ENCODE assay signal across 14 cellular contexts in the genomic region with DNA sequence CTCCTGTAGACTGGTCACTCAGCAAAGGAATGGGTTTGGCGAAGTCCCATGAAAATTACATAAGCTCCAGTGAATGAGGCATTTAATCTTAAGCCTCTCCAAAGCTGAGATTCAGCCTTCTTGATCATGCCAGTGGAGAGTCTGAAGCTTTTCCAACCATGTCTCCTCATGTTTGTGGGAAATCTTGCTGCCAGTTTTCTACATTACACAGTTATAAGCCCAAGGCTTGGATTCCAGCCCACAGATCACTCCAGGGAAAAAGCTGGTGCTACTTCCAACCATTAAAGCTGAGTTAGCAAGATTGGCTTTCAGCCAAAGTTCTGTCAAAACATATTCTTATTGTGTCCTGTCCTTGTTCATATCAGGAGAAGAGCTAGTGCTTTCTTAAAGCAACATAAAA.
DNase-seq lines count a peak whose midpoint lies in the region; TF ChIP-seq lines count a peak whose summit lies in the region.
"Had no signal": no experiment of that assay in that cellular context is flagged by ENCODE, and none has a peak within 500 bp of the region (broad histone marks: within the 10 kb centered on the region; RNA-seq: fewer than 3 reads in every experiment).

No MANE protein-coding gene starts in this region.

- H3K36me3 ChIP-seq in Karpas-422 (ENCODE audit: insufficient read depth, low read length) (no peaks in the 10 kb centered on the region), sigmoid colon (no peaks in the 10 kb centered on the region)
- H3K36me3 ChIP-seq: brain microvascular endothelial cell had no signal

- H3K4me1 ChIP-seq in Karpas-422 (ENCODE audit: low read length) = no peaks in the 10 kb centered on the region
- H3K4me1 ChIP-seq in sigmoid colon = peaks cover 0 to 15% (median 7%) of the 10 kb centered on the region in 4 donors

- H3K79me2 ChIP-seq in Karpas-422 (ENCODE audit: low read length) = no peaks in the 10 kb centered on the region

- H3K4me2 ChIP-seq in Karpas-422 (ENCODE audit: low read depth, low read length, poor library complexity, severe bottlenecking) = no peak overlapping the region

- DNase-seq in NCI-H82 (lab: John Stamatoyannopoulos, UW) (peak; percentile 61), NCI-H82 treated with DMSO at 0.1 percent for 48 hours (lab: John Stamatoyannopoulos, UW; ENCODE audit: unreplicated experiment) (no peak), NCI-H2171 treated with DMSO at 0.1 percent for 48 hours (lab: John Stamatoyannopoulos, UW) (peak; percentile 39), dermis blood vessel endothelial cell (peak; percentile 0), retina (peak; percentile 29), Karpas-422 (no peak), sigmoid colon (no peak), DMS153 (lab: John Stamatoyannopoulos, UW) (no peak)
- DNase-seq: activated B cell treated with CpG ODN at 0.5 μM for 24 hours; brain microvascular endothelial cell; H7; NK-92 treated with Interleukin-12 subunit alpha and Interleukin-12 subunit beta, amount 100 ng/mL, for 24 hours; posterior cingulate gyrus; stimulated activated naive B cell treated with anti-CD40 and anti-IgM and Interleukin-4, amounts not matched to agents 10 μg/mL and 1 μg/mL and 100 μg/mL, for 72 hours had no signal

- no peak overlapping the region for H2AFZ ChIP-seq in Karpas-422 (ENCODE audit: low read length)

- no peaks in the 10 kb centered on the region for H4K20me1 ChIP-seq in Karpas-422 (ENCODE audit: insufficient read depth, low read depth, low read length)

- TF ChIP-seq EP300 in sigmoid colon (IDR thresholded peaks at IDR 0.05) = no peak

- peaks cover 2% of the 10 kb centered on the region; the same call in 1 of the 2 replicates for H3K9me3 ChIP-seq in Karpas-422 (ENCODE audit: low read length)
- no peaks in the 10 kb centered on the region for H3K9me3 ChIP-seq in sigmoid colon

- H3K9me2 ChIP-seq in Karpas-422 (replicated peaks; ENCODE audit: insufficient read depth, low read length) = no peaks in the 10 kb centered on the region

- no peak overlapping the region for H3K9ac ChIP-seq in Karpas-422 (ENCODE audit: low read length)

- H3K4me3 ChIP-seq in Karpas-422 (ENCODE audit: low read length) (no peak overlapping the region), sigmoid colon (no peak overlapping the region)

- H3K27me3 ChIP-seq in Karpas-422 (ENCODE audit: low read length) = no peaks in the 10 kb centered on the region
- no peaks in the 10 kb centered on the region for H3K27me3 ChIP-seq in sigmoid colon
- H3K27me3 ChIP-seq: brain microvascular endothelial cell had no signal

- TF ChIP-seq POLR2A in sigmoid colon (IDR thresholded peaks at IDR 0.05) = no peak

- no peak for TF ChIP-seq CTCF in sigmoid colon (IDR thresholded peaks at IDR 0.05)

- WGBS in sigmoid colon, 2 donors = 83 to 90% methylated on average over 1 of the region's 1 CpG

- no peak overlapping the region for H3K27ac ChIP-seq in Karpas-422 (ENCODE audit: low read length)
- no peak overlapping the region for H3K27ac ChIP-seq in sigmoid colon
- H3K27ac ChIP-seq: brain microvascular endothelial cell had no signal

- intact Hi-C loops in sigmoid colon (cut with DNase I) = no loop called here

Comparison
In these comparisons a context has a peak if more than half of its experiments do, and no peak if none do; other contexts are left out.
1. DNase-seq: peak in NCI-H82 (single experiment), NCI-H2171 treated with DMSO at 0.1 percent for 48 hours (single experiment), dermis blood vessel endothelial cell (single experiment) and retina (single experiment); none in NCI-H82 treated with DMSO at 0.1 percent for 48 hours (single experiment), Karpas-422 (single experiment), sigmoid colon (single experiment) and DMS153 (single experiment).